In genomic region chr6:163180874-163181541, GRCh38 we compare ENCODE assay signal across 7 cellular contexts.
DNase-seq lines count a peak whose midpoint lies in the region; ATAC-seq and TF ChIP-seq lines count a peak whose summit lies in the region.

No MANE protein-coding gene starts in this region.

- H3K36me3 ChIP-seq in H7 (replicated peaks; ENCODE audit: control insufficient read depth, insufficient read depth, low read length) = no peaks in the 10 kb centered on the region
- no peaks in the 10 kb centered on the region for H3K36me3 ChIP-seq in PC-3 (ENCODE audit: low read depth, low read length)

- ATAC-seq in PC-3 (peak; percentile 97), esophagus mucosa (peak; percentile 80), GM21576 (IDR thresholded peaks at IDR 0.05; ENCODE audit: unreplicated experiment) (no peak)

- intact Hi-C loops in PC-3 (cut with micrococcal nuclease) = loop anchor here (1.0 to 5.0 kb wide), 3 partner anchors 128 to 396 kb away; no protein-coding TSS in a partner anchor

- H3K79me2 ChIP-seq in PC-3 (ENCODE audit: low read length) = no peaks in the 10 kb centered on the region

- TF ChIP-seq CTCF in PC-3 (conservative IDR thresholded peaks at IDR 0.05; ENCODE audit: low read depth, low read length) = peak; percentile 84

- H3K9ac ChIP-seq in PC-3 (ENCODE audit: low read length) = no peak overlapping the region

- H3K9me3 ChIP-seq in PC-3 (ENCODE audit: low read length) = no peaks in the 10 kb centered on the region

- no peaks in the 10 kb centered on the region; the same call in 1 of the 2 replicates for H3K27me3 ChIP-seq in H7 (ENCODE audit: control insufficient read depth, insufficient read depth, low read length)
- no peaks in the 10 kb centered on the region for H3K27me3 ChIP-seq in PC-3 (ENCODE audit: low read length)

- no peaks in the 10 kb centered on the region for H3K9me2 ChIP-seq in PC-3 (replicated peaks; ENCODE audit: low read length)

- BruUV-seq in PC-3 (replicated peaks; lab: Mats Ljungman, UMichigan) = TSS peak; percentile 97

- DNase-seq in H7 = peak; percentile 82
- DNase-seq in PC-3 = peak; percentile 77
- peak; percentile 66 for DNase-seq in mucosa of gallbladder (ENCODE audit: low spot score)
- DNase-seq in DMS114 treated with DMSO at 0.1 percent for 48 hours (lab: John Stamatoyannopoulos, UW; ENCODE audit: unreplicated experiment) = no peak
- no peak for DNase-seq in stimulated activated naive CD4-positive, alpha-beta T cell treated with Interleukin-2 at 50 U/mL for 16 hours (lab: John Stamatoyannopoulos, UW)

- H3K4me1 ChIP-seq in PC-3 (ENCODE audit: insufficient read depth, low read length) = peaks cover 4% of the 10 kb centered on the region; the same call in 1 of the 2 replicates

- H3F3A ChIP-seq in PC-3 (ENCODE audit: low read length, unreplicated experiment) = no peaks in the 10 kb centered on the region

- H3K4me3 ChIP-seq in H7 (ENCODE audit: insufficient read depth, low read depth, low read length) = no peak overlapping the region
- H3K4me3 ChIP-seq in PC-3 (ENCODE audit: low read length) = no peak overlapping the region

- H3K27ac ChIP-seq in PC-3 (ENCODE audit: low read length) = no peak overlapping the region

- H2AFZ ChIP-seq in PC-3 (ENCODE audit: low read length) = peak overlapping the region; percentile 55

- H4K20me1 ChIP-seq in PC-3 (ENCODE audit: low read length) = no peaks in the 10 kb centered on the region

- CTCF ChIA-PET in PC-3 (lab: Charles Lee) = interaction anchor here (0.5 kb wide), 1 partner anchor 343 kb away, joined by 3 read pairs; no protein-coding TSS in a partner anchor

- POLR2A ChIA-PET in PC-3 (lab: Charles Lee; ENCODE audit: unreplicated experiment) = interaction anchor here (0.6 kb wide), 1 partner anchor 209 kb away, joined by 3 read pairs; no protein-coding TSS in a partner anchor

- H3K4me2 ChIP-seq in PC-3 (ENCODE audit: low read length) = peak overlapping the region; percentile 59

Comparison
In these comparisons a context has a peak if more than half of its experiments do, and no peak if none do; other contexts are left out.
1. DNase-seq: peak in H7 (single experiment), PC-3 (single experiment) and mucosa of gallbladder (single experiment); none in DMS114 treated with DMSO at 0.1 percent for 48 hours (single experiment) and stimulated activated naive CD4-positive, alpha-beta T cell treated with Interleukin-2 at 50 U/mL for 16 hours (single experiment).